8 cellular contexts compared by ENCODE assay signal in the genomic region with DNA sequence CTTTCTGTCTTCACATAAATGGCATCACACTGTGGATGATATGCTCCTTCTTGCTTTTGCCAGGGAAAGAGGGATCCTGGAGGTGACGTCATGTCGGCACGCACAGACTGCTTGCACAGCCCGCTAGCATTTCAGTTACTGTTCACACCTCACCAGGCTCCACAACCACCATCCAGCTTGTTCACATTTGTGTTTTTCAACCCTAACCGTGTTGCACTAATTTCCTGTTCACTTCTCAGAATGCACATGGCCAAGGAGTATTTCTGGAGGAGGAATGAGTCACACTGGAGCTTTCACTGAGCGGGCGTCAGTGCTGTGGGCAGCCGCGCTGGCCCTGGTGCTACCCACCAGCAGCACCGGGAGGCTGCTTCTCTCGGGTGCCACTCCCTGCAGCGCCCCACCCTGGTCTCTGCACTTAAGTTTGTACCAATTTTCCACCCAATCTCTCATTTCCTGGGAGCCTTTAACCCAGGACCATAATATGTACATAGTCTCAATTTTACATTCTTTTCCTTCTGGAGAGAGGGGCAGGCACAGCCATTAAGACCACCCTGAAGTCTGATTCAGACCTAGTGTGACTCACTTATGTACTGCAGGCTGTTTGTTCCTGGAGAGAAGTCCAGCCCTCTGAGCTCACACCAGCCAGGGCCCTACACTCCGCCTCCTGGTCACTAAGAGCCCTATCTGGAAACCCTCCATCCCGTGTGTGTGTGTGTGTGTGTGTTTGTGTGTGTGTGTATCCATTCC.
A peak's percentile ranks its signal among the peaks of the same experiment; 100 is the strongest.
DNase-seq lines count a peak whose midpoint lies in the region; ATAC-seq and TF ChIP-seq lines count a peak whose summit lies in the region.

No MANE protein-coding gene starts in this region.

- peak; percentile 39 for TF ChIP-seq CTCF in OCI-LY3 (IDR thresholded peaks at IDR 0.05; ENCODE audit: low read depth, low read length)
- TF ChIP-seq CTCF in foreskin keratinocyte (conservative IDR thresholded peaks at IDR 0.05): peak; percentile 32

- H3K4me1 ChIP-seq in OCI-LY3 (ENCODE audit: low read length) (peaks cover 63% of the 10 kb centered on the region), foreskin keratinocyte (peaks cover 48% of the 10 kb centered on the region), rectal smooth muscle tissue (ENCODE audit: control insufficient read depth, insufficient read depth, low read length) (peaks cover 24% of the 10 kb centered on the region)

- H3K9me3 ChIP-seq in OCI-LY3 (ENCODE audit: insufficient read depth, low read length): peaks cover 4% of the 10 kb centered on the region; the same call in 1 of the 2 replicates

- no peak overlapping the region for H3K9ac ChIP-seq in OCI-LY3 (ENCODE audit: low read length)
- H3K9ac ChIP-seq in rectal smooth muscle tissue (ENCODE audit: low read length): no peak overlapping the region

- no peak overlapping the region for H2AFZ ChIP-seq in OCI-LY3 (ENCODE audit: low read depth, low read length)

- ATAC-seq in foreskin keratinocyte (peak; percentile 70), HG02970 (IDR thresholded peaks at IDR 0.05; ENCODE audit: low FRiP score, unreplicated experiment) (no peak)

- H3K4me3 ChIP-seq in OCI-LY3 (ENCODE audit: low read length) (no peak overlapping the region), rectal smooth muscle tissue (ENCODE audit: low read length) (no peak overlapping the region)

- H4K20me1 ChIP-seq in OCI-LY3 (ENCODE audit: insufficient read depth, low read length): peaks cover 24% of the 10 kb centered on the region

- no peak overlapping the region for H3K4me2 ChIP-seq in OCI-LY3 (ENCODE audit: low read length)

- DNase-seq in CD1c-positive myeloid dendritic cell (ENCODE audit: extremely low spot score): peak; percentile 94
- peak; percentile 99 for DNase-seq in HCEC 1CT
- DNase-seq in activated T-helper 1 cell treated with Interleukin-2 at 50 U/mL for 16 hours (ENCODE audit: low read depth): peak; percentile 57
- DNase-seq in foreskin keratinocyte: peak in 1 of 2 donors; percentile 72
- no peak for DNase-seq in cerebellum (ENCODE audit: low spot score)

- no peak overlapping the region for H3K27ac ChIP-seq in OCI-LY3 (ENCODE audit: low read length)
- peak overlapping the region; percentile 72 for H3K27ac ChIP-seq in foreskin keratinocyte
- H3K27ac ChIP-seq in rectal smooth muscle tissue (ENCODE audit: low read depth, low read length): peak overlapping the region; percentile 75

- H3K79me2 ChIP-seq in OCI-LY3 (ENCODE audit: low read length): no peaks in the 10 kb centered on the region; the same call in 1 of the 2 replicates

- H3K27me3 ChIP-seq in OCI-LY3 (ENCODE audit: low read depth, low read length): no peaks in the 10 kb centered on the region
- H3K27me3 ChIP-seq in foreskin keratinocyte: no peaks in the 10 kb centered on the region
- H3K27me3 ChIP-seq in rectal smooth muscle tissue (ENCODE audit: control insufficient read depth, insufficient read depth, low read length): no peaks in the 10 kb centered on the region

- H3K36me3 ChIP-seq in OCI-LY3 (replicated peaks; ENCODE audit: low read depth, low read length) (peaks cover 54% of the 10 kb centered on the region), rectal smooth muscle tissue (ENCODE audit: control insufficient read depth, insufficient read depth, low read length) (peaks cover 2% of the 10 kb centered on the region)
